Comparison of ENCODE assay signal across 24 cellular contexts in the genomic region with DNA sequence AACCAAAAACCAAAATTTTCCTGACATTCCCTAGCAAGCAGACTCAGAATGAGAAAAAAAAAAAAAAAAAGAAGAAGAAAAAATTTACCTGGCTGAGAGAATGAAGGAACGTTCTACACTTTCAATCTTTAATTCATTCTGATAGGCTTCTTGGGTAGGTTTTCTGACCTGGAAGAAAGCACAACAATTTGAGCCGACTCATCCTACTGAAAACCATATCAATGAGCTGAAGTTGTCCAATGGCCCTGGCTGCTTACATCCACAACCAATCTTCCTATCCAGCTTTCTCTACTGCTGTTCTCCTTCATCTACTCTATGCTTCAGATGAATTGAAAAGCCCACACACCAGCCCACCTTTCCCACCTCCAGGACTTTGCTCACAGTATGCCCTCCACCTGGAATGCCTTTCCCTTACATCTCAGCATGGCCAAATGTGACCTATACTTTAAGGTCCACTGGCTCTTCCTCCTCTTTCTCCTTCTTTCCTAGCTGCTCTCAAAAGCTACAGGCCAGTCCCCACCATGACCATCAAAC.
"Had no signal": no experiment of that assay in that cellular context is flagged by ENCODE, and none has a peak within 500 bp of the region (broad histone marks: within the 10 kb centered on the region; RNA-seq: fewer than 3 reads in every experiment).

No MANE protein-coding gene starts in this region.

- H3K27ac Mint-ChIP-seq: activated CD8-positive, alpha-beta T cell treated with anti-CD3 and anti-CD28 coated beads for 36 hours; activated naive CD8-positive, alpha-beta T cell; nephron progenitor cell; type B pancreatic cell had no signal

- H3K36me3 Mint-ChIP-seq: activated naive CD8-positive, alpha-beta T cell; naive B cell had no signal

- H3K36me3 ChIP-seq: neutrophil had no signal

- H3K27ac ChIP-seq: adrenal gland, body of pancreas, left ventricle myocardium inferior, neutrophil, right lobe of liver, testis, vagina had no signal

- H3K27me3 Mint-ChIP-seq: activated B cell treated with CpG ODN at 0.5 μM for 24 hours; activated CD8-positive, alpha-beta T cell treated with anti-CD3 and anti-CD28 coated beads for 36 hours; activated naive CD8-positive, alpha-beta T cell; naive B cell; type B pancreatic cell had no signal

- H3K4me3 Mint-ChIP-seq: activated B cell treated with CpG ODN at 0.5 μM for 24 hours; activated CD8-positive, alpha-beta T cell treated with anti-CD3 and anti-CD28 coated beads for 36 hours; activated naive CD8-positive, alpha-beta T cell; activated T-cell treated with anti-CD3 and anti-CD28 coated beads, Interleukin-2, amount 50 U/mL, for 4 hours; naive B cell; nephron progenitor cell; type B pancreatic cell had no signal

- ATAC-seq: activated CD8-positive, alpha-beta T cell treated with anti-CD3 and anti-CD28 coated beads for 36 hours; activated T-cell treated with anti-CD3 and anti-CD28 coated beads, Interleukin-2, amount 50 U/mL, for 4 hours; body of pancreas; right lobe of liver; stimulated activated naive CD8-positive, alpha-beta T cell treated with anti-CD3 and anti-CD28 coated beads, Interleukin-15, Interleukin-2, amounts not matched to agents 100 U/mL and 50 U/mL, for 24 hours had no signal

- H3K9me3 ChIP-seq: adrenal gland, body of pancreas, left ventricle myocardium inferior, neutrophil, right lobe of liver, testis, vagina had no signal

- H3K4me1 ChIP-seq: adrenal gland, body of pancreas, right lobe of liver, vagina had no signal

- H3K9me3 Mint-ChIP-seq: activated B cell treated with CpG ODN at 0.5 μM for 24 hours; activated CD8-positive, alpha-beta T cell treated with anti-CD3 and anti-CD28 coated beads for 36 hours; activated T-cell treated with anti-CD3 and anti-CD28 coated beads, Interleukin-2, amount 50 U/mL, for 4 hours; naive B cell; nephron progenitor cell; type B pancreatic cell had no signal

- H3K4me3 ChIP-seq: adrenal gland, body of pancreas, left ventricle myocardium inferior, lung, right lobe of liver, testis, vagina had no signal

- H3K27me3 ChIP-seq: adrenal gland, body of pancreas, right lobe of liver, testis, vagina had no signal

- DNase-seq: activated B cell treated with CpG ODN at 0.5 μM for 24 hours; activated CD4-positive, alpha-beta T cell treated with anti-CD3 and anti-CD28 coated beads, Interleukin-2, amount 50 U/mL, for 1 hour; activated CD8-positive, alpha-beta T cell treated with anti-CD3 and anti-CD28 coated beads for 36 hours; activated effector memory CD4-positive, alpha-beta T cell treated with Interleukin-2 at 50 U/mL for 16 hours; activated naive CD4-positive, alpha-beta T cell treated with Interleukin-2 at 50 U/mL for 16 hours; activated T-cell treated with anti-CD3 and anti-CD28 coated beads, Interleukin-2, amount 50 U/mL, for 4 hours; adrenal gland; aorta; body of pancreas; dermis blood vessel endothelial cell; effector CD4-positive, alpha-beta T cell; left ventricle myocardium inferior; naive B cell; nephron progenitor cell; right lobe of liver; stimulated activated CD4-positive, alpha-beta T cell treated with anti-CD3 and anti-CD28 coated beads, Interleukin-2, amount 100 ng/mL, for 48 hours; stimulated activated naive CD8-positive, alpha-beta T cell treated with anti-CD3 and anti-CD28 coated beads, Interleukin-15, Interleukin-2, amounts not matched to agents 100 U/mL and 50 U/mL, for 24 hours; T-helper 2 cell; testis had no signal
